25 cellular contexts compared by ENCODE assay signal in genomic region chr12:108110844-108111243, GRCh38. TPM values are rescaled to one million over a fixed set of nuclear protein-coding genes. Genes with fewer than 3 reads are reported as not detected.
DNase-seq lines count a peak whose midpoint lies in the region; ATAC-seq, FAIRE-seq and TF ChIP-seq lines count a peak whose summit lies in the region.
"Had no signal": no experiment of that assay in that cellular context is flagged by ENCODE, and none has a peak within 500 bp of the region (broad histone marks: within the 10 kb centered on the region; RNA-seq: fewer than 3 reads in every experiment).

No MANE protein-coding gene starts in this region.

- H3K36me3 Mint-ChIP-seq in endodermal cell (ENCODE audit: low read depth), result no peaks in the 10 kb centered on the region
- H3K36me3 Mint-ChIP-seq: CD14-positive monocyte; CD8-positive, alpha-beta memory T cell had no signal

- ATAC-seq in K562, result no peak
- no peak for ATAC-seq in GM19455 (IDR thresholded peaks at IDR 0.05; ENCODE audit: unreplicated experiment)
- ATAC-seq: A549, GM23338 had no signal

- no peaks in the 10 kb centered on the region for H3K27me3 Mint-ChIP-seq in endodermal cell (ENCODE audit: insufficient read depth)

- no peak overlapping the region for H3K27ac ChIP-seq in K562 (ENCODE audit: extremely low read depth, low read depth, low read length)
- H3K27ac ChIP-seq in endodermal cell (ENCODE audit: low read depth, low read length), result no peak overlapping the region
- H3K27ac ChIP-seq: A549; BLaER1 treated with 17β-estradiol and CSF1 and Interleukin-3, amounts not matched to agents 10 nM and 100 nM had no signal

- in situ Hi-C loops in K562 (cut with MboI), result no loop called here

- H3K4me1 Mint-ChIP-seq in endodermal cell, result peaks cover 19% of the 10 kb centered on the region
- H3K4me1 Mint-ChIP-seq: CD8-positive, alpha-beta memory T cell had no signal

- intact Hi-C loops in K562 (cut with micrococcal nuclease), result no loop called here

- TF ChIP-seq EP300 in K562 (IDR thresholded peaks at IDR 0.05; ENCODE audit: low read length), result no peak

- no peak overlapping the region for H3K4me3 Mint-ChIP-seq in endodermal cell
- H3K4me3 Mint-ChIP-seq: CD14-positive monocyte; CD4-positive, alpha-beta T cell; CD8-positive, alpha-beta memory T cell; GM23338; HFFc6 had no signal

- no peak for TF ChIP-seq RAD21 in K562 (CRISPR knock-in tag; conservative IDR thresholded peaks at IDR 0.05 in 1 of 2, IDR thresholded peaks at IDR 0.05 in 1 of 2)

- H4K20me1 ChIP-seq in K562 (replicated peaks; ENCODE audit: control insufficient read depth, insufficient read depth, low read length), result no peaks in the 10 kb centered on the region
- H4K20me1 ChIP-seq: BLaER1 treated with 17β-estradiol and CSF1 and Interleukin-3, amounts not matched to agents 10 nM and 100 nM had no signal

- no peak for DNase-seq in K562 (ENCODE audit: extremely low read depth in 1 of 4, low spot score in 3 of 4)
- DNase-seq in endodermal cell, result peak; percentile 13
- peak; percentile 24 for DNase-seq in islet precursor cell
- no peak for DNase-seq in activated CD8-positive, alpha-beta memory T cell treated with anti-CD3 and anti-CD28 coated beads, Interleukin-2, amount 50 U/mL, for 48 hours
- DNase-seq in SHP77 (lab: John Stamatoyannopoulos, UW), result no peak
- no peak for DNase-seq in stimulated activated CD4-positive, alpha-beta T cell treated with anti-CD3 and anti-CD28 coated beads, Interleukin-2, amount 100 ng/mL, for 48 hours
- DNase-seq: 8988T; ACHN; AML-193; BE2C; CD4-positive, alpha-beta T cell; CD8-positive, alpha-beta memory T cell; DMS 273 treated with DMSO at 0.1 percent for 48 hours; DMS79 treated with DMSO at 0.1 percent for 48 hours; GF-D8; HFFc6 had no signal

- H3K4me1 ChIP-seq in K562 (replicated peaks in 1 of 2; ENCODE audit: control insufficient read depth in 2 of 2, insufficient read depth in 2 of 2, low read length in 2 of 2) (peaks cover 15 to 24% of the 10 kb centered on the region in 2 experiments; a peak in 4 of 5 replicates), endodermal cell (ENCODE audit: control insufficient read depth, insufficient read depth, low read length) (peaks cover 10% of the 10 kb centered on the region)
- H3K4me1 ChIP-seq: A549, BE2C, HAP-1 had no signal

- CTCF ChIA-PET in K562 (lab: Yijun Ruan, JAX; ENCODE audit: low intra/inter-chr PET ratio), result no interaction called here

- H3K9me3 ChIP-seq in K562 (replicated peaks; ENCODE audit: control insufficient read depth, insufficient read depth, low read depth, low read length), result no peaks in the 10 kb centered on the region
- H3K9me3 ChIP-seq in endodermal cell (ENCODE audit: control insufficient read depth, low read length), result no peaks in the 10 kb centered on the region
- H3K9me3 ChIP-seq: A549; BE2C; BLaER1 treated with 17β-estradiol and CSF1 and Interleukin-3, amounts not matched to agents 10 nM and 100 nM; HAP-1 had no signal

- no peak for TF ChIP-seq POLR2A in K562 (conservative IDR thresholded peaks at IDR 0.05)

- H3K27me3 ChIP-seq in K562 (ENCODE audit: control insufficient read depth in 2 of 2, insufficient read depth in 2 of 2, low read length in 2 of 2) (no peaks in the 10 kb centered on the region), endodermal cell (ENCODE audit: control insufficient read depth, insufficient read depth, low read length, poor library complexity, severe bottlenecking) (no peaks in the 10 kb centered on the region)
- H3K27me3 ChIP-seq: BE2C; BLaER1 treated with 17β-estradiol and CSF1 and Interleukin-3, amounts not matched to agents 10 nM and 100 nM had no signal

- TF ChIP-seq CTCF in K562 (IDR thresholded peaks at IDR 0.05 in 2 of 3, conservative IDR thresholded peaks at IDR 0.05 in 1 of 3; ENCODE audit: insufficient read depth in 2 of 3, low read depth in 1 of 3, low read length in 3 of 3), result no peak
- no peak for TF ChIP-seq CTCF in endodermal cell (conservative IDR thresholded peaks at IDR 0.05)

- H2AFZ ChIP-seq in K562 (ENCODE audit: low read depth, low read length), result no peak overlapping the region
- H2AFZ ChIP-seq: GM23338 had no signal

- H3K9me3 Mint-ChIP-seq in endodermal cell, result no peaks in the 10 kb centered on the region
- H3K9me3 Mint-ChIP-seq: CD14-positive monocyte; CD4-positive, alpha-beta T cell; GM23338 had no signal

- no peak overlapping the region for H3K4me3 ChIP-seq in K562
- no peak overlapping the region for H3K4me3 ChIP-seq in endodermal cell (ENCODE audit: low read length)
- H3K4me3 ChIP-seq: A549; BLaER1 treated with 17β-estradiol and CSF1 and Interleukin-3, amounts not matched to agents 10 nM and 100 nM; GM23338; HAP-1 had no signal

- no peaks in the 10 kb centered on the region for H3K9me1 ChIP-seq in K562 (ENCODE audit: control insufficient read depth, insufficient read depth, low read length)

- H3K79me2 ChIP-seq in K562 (ENCODE audit: control insufficient read depth, insufficient read depth, low read length), result no peaks in the 10 kb centered on the region

- no peak overlapping the region for H3K27ac Mint-ChIP-seq in endodermal cell
- H3K27ac Mint-ChIP-seq: CD4-positive, alpha-beta T cell; CD8-positive, alpha-beta memory T cell; GM23338; HFFc6 had no signal

- no peak for FAIRE-seq in K562 (lab: Jason Lieb, UNC)
- FAIRE-seq: A549, D721Med, GM12892, H54 had no signal

- no TSS peak for BruUV-seq in K562 (replicated peaks; lab: Mats Ljungman, UMichigan)

- H3K9ac ChIP-seq in K562 (ENCODE audit: insufficient read depth in 1 of 2, low read depth in 2 of 2, low read length in 2 of 2) (no peak overlapping the region), endodermal cell (ENCODE audit: extremely low read depth, low read length, poor library complexity, severe bottlenecking) (no peak overlapping the region)
- H3K9ac ChIP-seq: BLaER1 treated with 17β-estradiol and CSF1 and Interleukin-3, amounts not matched to agents 10 nM and 100 nM had no signal

- H3K36me3 ChIP-seq in K562 (ENCODE audit: control insufficient read depth, insufficient read depth, low read length) (no peaks in the 10 kb centered on the region), endodermal cell (ENCODE audit: control insufficient read depth, insufficient read depth, low read length) (no peaks in the 10 kb centered on the region)
- H3K36me3 ChIP-seq: BE2C; BLaER1 treated with 17β-estradiol and CSF1 and Interleukin-3, amounts not matched to agents 10 nM and 100 nM; HAP-1 had no signal

- 91% methylated on average over 1 of the region's 1 CpG for WGBS in K562 (ENCODE audit: insufficient coverage, low coverage, missing lambda C conversion rate)
- 95 to 100% methylated on average over 1 of the region's 1 CpG for WGBS in endodermal cell (ENCODE audit: insufficient coverage in 1 of 2, insufficient read length in 1 of 2), 2 experiments

- H3K4me2 ChIP-seq in K562 (ENCODE audit: insufficient read depth, low read length), result no peak overlapping the region
- H3K4me2 ChIP-seq: A549; BLaER1 treated with 17β-estradiol and CSF1 and Interleukin-3, amounts not matched to agents 10 nM and 100 nM; GM23338 had no signal

- POLR2A ChIA-PET in K562 (lab: Yijun Ruan, JAX), result interaction anchor here (0.6 kb wide), 1 partner anchor 29 kb away, joined by 3 read pairs; no protein-coding TSS in a partner anchor

TF ChIP-seq in K562, 482 proteins besides CTCF, POLR2A, EP300 and RAD21:
- no peak for TF ChIP-seq STAT6 (CRISPR knock-in tag; IDR thresholded peaks at IDR 0.05)
- TF ChIP-seq ZNF24 (IDR thresholded peaks at IDR 0.05), result peak; percentile 97

RNA-seq across cellular contexts. Expression of gene WSCD2, which starts 18.2 kb away (rescaled TPM):
- 0.65 and 4.6 TPM in 2 replicates for total RNA-seq in K562 (2011; cell fraction: chromatin; rRNA removed; ENCODE audit: low replicate concordance)
- 0.33 and 1.8 TPM in 2 replicates for total RNA-seq in K562 (2011; cell fraction: nucleolus; rRNA removed)
- 2.8 and 3.4 TPM in 2 replicates for total RNA-seq in K562 (2011; cell fraction: nucleoplasm; rRNA removed)
- total RNA-seq in K562 (2014; rRNA removed) (4.0 and 4.9 TPM in 2 replicates), K562 (2014; rRNA removed; fragmentation: Illumina TruSeq; extraction: Trizol) (3.0 TPM in 2 replicates), K562 (2015; rRNA removed; fragmentation: Illumina TruSeq; extraction: Trizol) (13.9 and 14.1 TPM in 2 replicates), K562 (2021) (4.0 and 5.0 TPM in 2 replicates), endodermal cell (1 to 10 TPM in 1 of 2 donors, under 1 TPM in 1; 0.80 to 1.3 TPM)
- polyA plus RNA-seq in K562 (2011; rRNA removed) (0.88 and 0.91 TPM in 2 replicates), K562 (2014; fragmentation: Illumina TruSeq; extraction: Trizol) (2.8 and 5.2 TPM in 2 replicates), K562 (2014; fragmentation: Nextera tagmentation; extraction: Ambion mirVana) (under 1 TPM; 0.72 to 0.89 TPM), K562 (2014; rRNA removed) (4.1 and 6.0 TPM in 2 replicates)
- polyA plus RNA-seq in K562 (2011; cell fraction: cytosol; rRNA removed), result 0.15 and 0.38 TPM in 2 replicates
- 0.50 and 1.4 TPM in 2 replicates for polyA plus RNA-seq in K562 (2011; cell fraction: nucleus; rRNA removed)
- polyA plus RNA-seq in K562 (2012), result 9.3 and 12.5 TPM in 2 replicates
- 0.11 and 0.57 TPM in 2 replicates for polyA minus RNA-seq in K562 (2011; rRNA and poly(A)+ RNA removed)
- 1.2 TPM in 1 of 2 replicates, not detected in the other for polyA minus RNA-seq in K562 (2011; cell fraction: cytosol; rRNA and poly(A)+ RNA removed)
- 0.67 and 3.7 TPM in 2 replicates for polyA minus RNA-seq in K562 (2011; cell fraction: nucleus; rRNA and poly(A)+ RNA removed)
- polyA plus RNA-seq in endodermal cell (2013, experiment 1 of 2), result 4.0 TPM
- polyA plus RNA-seq in endodermal cell (2013, experiment 2 of 2), result 2.6 TPM
- total RNA-seq: CD4-positive, alpha-beta T cell; CD8-positive, alpha-beta memory T cell; HFFc6 had no signal
- polyA plus RNA-seq: A549, CD14-positive monocyte had no signal

Comparison
In these comparisons a context has a peak if more than half of its experiments do, and no peak if none do; other contexts are left out.
1. DNase-seq: peak in endodermal cell (single experiment) and islet precursor cell (single experiment); none in K562 (0 of 4), activated CD8-positive, alpha-beta memory T cell treated with anti-CD3 and anti-CD28 coated beads, Interleukin-2, amount 50 U/mL, for 48 hours (single experiment), SHP77 (0 of 2) and stimulated activated CD4-positive, alpha-beta T cell treated with anti-CD3 and anti-CD28 coated beads, Interleukin-2, amount 100 ng/mL, for 48 hours (0 of 2).